Comparison of ENCODE assay signal across 8 cellular contexts in the genomic region with DNA sequence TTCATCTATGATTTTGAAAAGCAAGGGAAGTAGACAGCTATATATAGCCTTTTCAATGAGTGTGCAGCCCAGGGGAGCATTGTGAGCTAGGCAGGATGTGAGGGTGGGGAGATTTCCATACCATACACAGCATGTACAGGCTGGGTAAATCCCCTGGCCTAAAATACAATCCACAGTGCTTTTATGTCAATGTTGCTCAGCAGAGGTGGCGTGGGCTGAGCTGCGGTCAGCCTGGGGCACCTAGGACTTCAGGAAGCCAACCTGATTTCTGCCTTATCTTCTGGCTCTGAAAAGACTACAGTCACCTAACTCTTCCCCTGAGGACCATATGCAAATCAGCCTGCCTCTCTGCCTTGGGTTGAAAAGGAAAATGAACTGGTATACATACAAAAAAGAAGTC. TPM values are rescaled to one million over a fixed set of nuclear protein-coding genes. Genes with fewer than 3 reads are reported as not detected.
DNase-seq lines count a peak whose midpoint lies in the region; ATAC-seq and TF ChIP-seq lines count a peak whose summit lies in the region.
"Had no signal": no experiment of that assay in that cellular context is flagged by ENCODE, and none has a peak within 500 bp of the region (broad histone marks: within the 10 kb centered on the region; RNA-seq: fewer than 3 reads in every experiment).

No MANE protein-coding gene starts in this region.

- no peak for TF ChIP-seq CTCF in gastrocnemius medialis (IDR thresholded peaks at IDR 0.05 in 4 of 5, conservative IDR thresholded peaks at IDR 0.05 in 1 of 5)

- no peaks in the 10 kb centered on the region for H3K4me1 ChIP-seq in gastrocnemius medialis

- H3K4me3 ChIP-seq in Jurkat, Clone E6-1 (ENCODE audit: low read length), result no peak overlapping the region
- H3K4me3 ChIP-seq in gastrocnemius medialis, result no peak overlapping the region

- TF ChIP-seq POLR2A in gastrocnemius medialis (IDR thresholded peaks at IDR 0.05), result no peak

- H3K27me3 ChIP-seq in gastrocnemius medialis, result no peaks in the 10 kb centered on the region

- H3K4me1 Mint-ChIP-seq in activated T-helper 17 cell treated with anti-CD3 and anti-CD28 coated beads, Interleukin-2, amount 50 U/mL, for 72 hours, result peaks cover 47% of the 10 kb centered on the region

- H3K9me3 Mint-ChIP-seq in activated T-helper 17 cell treated with anti-CD3 and anti-CD28 coated beads, Interleukin-2, amount 50 U/mL, for 72 hours, result peaks cover 10% of the 10 kb centered on the region

- intact Hi-C loops in gastrocnemius medialis (cut with DNase I; ENCODE audit: low total_unique reads), result no loop called here

- peak; percentile 69 for DNase-seq in Jurkat, Clone E6-1 (ENCODE audit: low read depth, low spot score)
- DNase-seq in stimulated activated CD8-positive, alpha-beta memory T cell treated with anti-CD3 and anti-CD28 coated beads, Interleukin-12 subunit alpha, Interleukin-12 subunit beta, amount 100 ng/mL, for 1 hour (ENCODE audit: low read depth), result peak; percentile 56
- DNase-seq in NCI-H82 (lab: John Stamatoyannopoulos, UW), result no peak
- no peak for DNase-seq in gastrocnemius medialis
- DNase-seq in T1000 (lab: John Stamatoyannopoulos, UW), result no peak

- ATAC-seq in GM21381 (IDR thresholded peaks at IDR 0.05; ENCODE audit: unreplicated experiment), result peak; percentile 99
- peak; percentile 94 for ATAC-seq in activated T-helper 17 cell treated with anti-CD3 and anti-CD28 coated beads, Interleukin-2, amount 50 U/mL, for 72 hours (replicated peaks)
- no peak for ATAC-seq in gastrocnemius medialis

- H3K27ac Mint-ChIP-seq in activated T-helper 17 cell treated with anti-CD3 and anti-CD28 coated beads, Interleukin-2, amount 50 U/mL, for 72 hours, result peak overlapping the region; percentile 97

- no peaks in the 10 kb centered on the region for H3K9me3 ChIP-seq in gastrocnemius medialis

- H3K27ac ChIP-seq in gastrocnemius medialis, result no peak overlapping the region

- peak overlapping the region; percentile 91 for H3K4me3 Mint-ChIP-seq in activated T-helper 17 cell treated with anti-CD3 and anti-CD28 coated beads, Interleukin-2, amount 50 U/mL, for 72 hours

- H3K27me3 Mint-ChIP-seq in activated T-helper 17 cell treated with anti-CD3 and anti-CD28 coated beads, Interleukin-2, amount 50 U/mL, for 72 hours, result no peaks in the 10 kb centered on the region

- H3K36me3 ChIP-seq in gastrocnemius medialis, result no peaks in the 10 kb centered on the region

- in situ Hi-C loops in gastrocnemius medialis (cut with MboI; ENCODE audit: low sequenced_read_pairs in 4 of 4), result no loop called here

- H3K36me3 Mint-ChIP-seq in activated T-helper 17 cell treated with anti-CD3 and anti-CD28 coated beads, Interleukin-2, amount 50 U/mL, for 72 hours (ENCODE audit: low read depth), result no peaks in the 10 kb centered on the region

RNA-seq across cellular contexts. Expression of a gene that starts 6.3 kb away (rescaled TPM):
- not detected for polyA plus RNA-seq in Jurkat, Clone E6-1 (2012; ENCODE audit: insufficient read depth, insufficient read length)
- total RNA-seq in activated T-helper 17 cell treated with anti-CD3 and anti-CD28 coated beads, Interleukin-2, amount 50 U/mL, for 72 hours, result under 1 TPM; 0.09 to 0.85 TPM
- not detected for total RNA-seq in gastrocnemius medialis
- total RNA-seq: T-helper 2 cell treated with Interferon-gamma antibody and Interleukin-4, amounts not matched to agents 100 ng/mL and 5 ng/mL, for 36 hours had no signal

RNA-seq across cellular contexts. Expression of a gene that starts 8.2 kb away (rescaled TPM):
- polyA plus RNA-seq in Jurkat, Clone E6-1 (2012; ENCODE audit: insufficient read depth, insufficient read length), result 37.3 TPM
- 100 to 1,000 TPM; 144 to 277 TPM for total RNA-seq in activated T-helper 17 cell treated with anti-CD3 and anti-CD28 coated beads, Interleukin-2, amount 50 U/mL, for 72 hours
- 1 to 10 TPM in 1 of 4 donors, under 1 TPM in 3; 0.12 to 2.2 (median 0.35) TPM for total RNA-seq in gastrocnemius medialis

RNA-seq across cellular contexts. Expression of a gene that starts 29.7 kb away (rescaled TPM):
- 19.5 TPM for polyA plus RNA-seq in Jurkat, Clone E6-1 (2012; ENCODE audit: insufficient read depth, insufficient read length)
- total RNA-seq in activated T-helper 17 cell treated with anti-CD3 and anti-CD28 coated beads, Interleukin-2, amount 50 U/mL, for 72 hours, result 10 to 100 TPM in 1 of 2 donors, 1 to 10 TPM in 1; 9.3 to 20.3 TPM
- total RNA-seq in gastrocnemius medialis, result 1 to 10 TPM; 7.0 to 9.4 (median 8.5) TPM

Comparison
In these comparisons a context has a peak if more than half of its experiments do, and no peak if none do; other contexts are left out.
1. ATAC-seq: peak in GM21381 (single experiment) and activated T-helper 17 cell treated with anti-CD3 and anti-CD28 coated beads, Interleukin-2, amount 50 U/mL, for 72 hours (single experiment); none in gastrocnemius medialis (0 of 2).
2. DNase-seq: peak in Jurkat, Clone E6-1 (single experiment) and stimulated activated CD8-positive, alpha-beta memory T cell treated with anti-CD3 and anti-CD28 coated beads, Interleukin-12 subunit alpha, Interleukin-12 subunit beta, amount 100 ng/mL, for 1 hour (single experiment); none in NCI-H82 (single experiment), gastrocnemius medialis (0 of 2) and T1000 (single experiment).
3. RNA of a gene that starts 8.2 kb away (total RNA-seq): 144 to 277 TPM in activated T-helper 17 cell treated with anti-CD3 and anti-CD28 coated beads, Interleukin-2, amount 50 U/mL, for 72 hours; 0.12 to 2.2 TPM in gastrocnemius medialis; every median in the first group is over 10 times any median in the second.